16 cellular contexts compared by ENCODE assay signal in genomic region chr17:3603119-3603869, GRCh38. TPM values are rescaled to one million over a fixed set of nuclear protein-coding genes. Genes with fewer than 3 reads are reported as not detected.
DNase-seq lines count a peak whose midpoint lies in the region; ATAC-seq, FAIRE-seq and TF ChIP-seq lines count a peak whose summit lies in the region.
"Had no signal": no experiment of that assay in that cellular context is flagged by ENCODE, and none has a peak within 500 bp of the region (broad histone marks: within the 10 kb centered on the region; RNA-seq: fewer than 3 reads in every experiment).

No MANE protein-coding gene starts in this region.

- no peak overlapping the region for H3K4me3 Mint-ChIP-seq in astrocyte (ENCODE audit: unreplicated experiment)
- H3K4me3 Mint-ChIP-seq: activated CD4-positive, alpha-beta T cell treated with anti-CD3 and anti-CD28 coated beads, Interleukin-2, amount 10 ng/mL, durations not matched to agents 24 days and 14 days; activated T-cell treated with anti-CD3 and anti-CD28 coated beads, Interleukin-2, amount 50 U/mL, for 4 hours; naive B cell had no signal

- H2AFZ ChIP-seq in ACC112 (ENCODE audit: low read length, unreplicated experiment): no peak overlapping the region
- H2AFZ ChIP-seq in GM23248: no peak overlapping the region
- H2AFZ ChIP-seq in astrocyte (ENCODE audit: low read depth, low read length): no peak overlapping the region

- H3K4me1 Mint-ChIP-seq in astrocyte (ENCODE audit: low read depth, unreplicated experiment): no peaks in the 10 kb centered on the region
- H3K4me1 Mint-ChIP-seq: activated CD4-positive, alpha-beta T cell treated with anti-CD3 and anti-CD28 coated beads, Interleukin-2, amount 10 ng/mL, durations not matched to agents 24 days and 14 days; naive B cell had no signal

- peaks cover 8% of the 10 kb centered on the region; the same call in 1 of the 2 replicates for H3F3A ChIP-seq in GM23248 (ENCODE audit: insufficient read depth)

- H3K27me3 ChIP-seq in ACC112 (ENCODE audit: insufficient read depth, low read length): no peaks in the 10 kb centered on the region
- no peaks in the 10 kb centered on the region for H3K27me3 ChIP-seq in GM23248 (replicated peaks; ENCODE audit: insufficient read depth)
- no peaks in the 10 kb centered on the region for H3K27me3 ChIP-seq in astrocyte (ENCODE audit: insufficient read depth, low read length)
- H3K27me3 ChIP-seq: BLaER1 treated with 17β-estradiol and CSF1 and Interleukin-3, amounts not matched to agents 10 nM and 100 nM; heart left ventricle; left lung; tibial artery had no signal

- peaks cover 18% of the 10 kb centered on the region for H3K36me3 Mint-ChIP-seq in astrocyte (ENCODE audit: low read depth, unreplicated experiment)
- H3K36me3 Mint-ChIP-seq: naive B cell had no signal

- H3K27ac ChIP-seq in ACC112 (ENCODE audit: low read depth, low read length) (peak overlapping the region; percentile 18; the same call in 1 of the 2 replicates), GM23248 (no peak overlapping the region), astrocyte (ENCODE audit: low read depth, low read length) (no peak overlapping the region)
- H3K27ac ChIP-seq: BLaER1 treated with 17β-estradiol and CSF1 and Interleukin-3, amounts not matched to agents 10 nM and 100 nM; heart left ventricle; left lung; tibial artery had no signal

- no peak for TF ChIP-seq CTCF in astrocyte (IDR thresholded peaks at IDR 0.05; ENCODE audit: insufficient read depth, low read depth, low read length)

- H3K9me3 ChIP-seq in GM23248 (ENCODE audit: low read depth): no peaks in the 10 kb centered on the region
- no peaks in the 10 kb centered on the region for H3K9me3 ChIP-seq in astrocyte (ENCODE audit: insufficient read depth, low read depth, low read length)
- H3K9me3 ChIP-seq: BLaER1 treated with 17β-estradiol and CSF1 and Interleukin-3, amounts not matched to agents 10 nM and 100 nM; heart left ventricle; left lung; tibial artery had no signal

- ATAC-seq in HG03442 (IDR thresholded peaks at IDR 0.05; ENCODE audit: unreplicated experiment): no peak
- ATAC-seq: activated T-cell treated with anti-CD3 and anti-CD28 coated beads, Interleukin-2, amount 50 U/mL, for 4 hours had no signal

- no peak overlapping the region for H3K9ac ChIP-seq in GM23248
- H3K9ac ChIP-seq in astrocyte (ENCODE audit: low read length): no peak overlapping the region
- H3K9ac ChIP-seq: BLaER1 treated with 17β-estradiol and CSF1 and Interleukin-3, amounts not matched to agents 10 nM and 100 nM had no signal

- H3K4me2 ChIP-seq in GM23248 (ENCODE audit: unreplicated experiment) (no peak overlapping the region), astrocyte (ENCODE audit: low read length) (no peak overlapping the region)
- H3K4me2 ChIP-seq: BLaER1 treated with 17β-estradiol and CSF1 and Interleukin-3, amounts not matched to agents 10 nM and 100 nM had no signal

- H3K79me2 ChIP-seq in ACC112 (ENCODE audit: control insufficient read depth, insufficient read depth, low read length, unreplicated experiment): no peaks in the 10 kb centered on the region
- no peaks in the 10 kb centered on the region for H3K79me2 ChIP-seq in GM23248 (ENCODE audit: insufficient read depth)
- H3K79me2 ChIP-seq in astrocyte (ENCODE audit: insufficient read depth, low read length): no peaks in the 10 kb centered on the region

- FAIRE-seq in astrocyte (lab: Jason Lieb, UNC): no peak

- H3K27ac Mint-ChIP-seq in astrocyte (ENCODE audit: unreplicated experiment): no peak overlapping the region
- H3K27ac Mint-ChIP-seq: activated CD4-positive, alpha-beta T cell treated with anti-CD3 and anti-CD28 coated beads, Interleukin-2, amount 10 ng/mL, durations not matched to agents 24 days and 14 days had no signal

- DNase-seq in GM23248 (peak; percentile 92), astrocyte (ENCODE audit: low read depth) (peak; percentile 63), foreskin melanocyte (peak; percentile 13), occipital lobe (lab: John Stamatoyannopoulos, UW) (no peak), NCI-H1930 (lab: John Stamatoyannopoulos, UW) (no peak)
- DNase-seq in activated effector memory CD4-positive, alpha-beta T cell treated with Interleukin-2 at 50 U/mL for 16 hours: no peak
- DNase-seq: activated T-cell treated with anti-CD3 and anti-CD28 coated beads, Interleukin-2, amount 50 U/mL, for 4 hours; heart left ventricle; left lung; retina; tibial artery had no signal

- H3K4me3 ChIP-seq in ACC112 (ENCODE audit: low read depth, low read length): no peak overlapping the region
- H3K4me3 ChIP-seq in GM23248: no peak overlapping the region
- H3K4me3 ChIP-seq in astrocyte (ENCODE audit: insufficient read depth, low read depth, low read length): no peak overlapping the region
- H3K4me3 ChIP-seq: BLaER1 treated with 17β-estradiol and CSF1 and Interleukin-3, amounts not matched to agents 10 nM and 100 nM; heart left ventricle; left lung; tibial artery had no signal

- H4K20me1 ChIP-seq in GM23248 (ENCODE audit: insufficient read depth): no peaks in the 10 kb centered on the region
- peaks cover 8% of the 10 kb centered on the region for H4K20me1 ChIP-seq in astrocyte (ENCODE audit: insufficient read depth, low read length)

- no peaks in the 10 kb centered on the region for H3K9me3 Mint-ChIP-seq in astrocyte (ENCODE audit: unreplicated experiment)
- H3K9me3 Mint-ChIP-seq: activated CD4-positive, alpha-beta T cell treated with anti-CD3 and anti-CD28 coated beads, Interleukin-2, amount 10 ng/mL, durations not matched to agents 24 days and 14 days; activated T-cell treated with anti-CD3 and anti-CD28 coated beads, Interleukin-2, amount 50 U/mL, for 4 hours; naive B cell had no signal

- H3K27me3 Mint-ChIP-seq in astrocyte (ENCODE audit: low read depth, unreplicated experiment): no peaks in the 10 kb centered on the region
- H3K27me3 Mint-ChIP-seq: activated CD4-positive, alpha-beta T cell treated with anti-CD3 and anti-CD28 coated beads, Interleukin-2, amount 10 ng/mL, durations not matched to agents 24 days and 14 days; naive B cell had no signal

- H3K36me3 ChIP-seq in ACC112 (ENCODE audit: insufficient read depth, low read length) (no peaks in the 10 kb centered on the region), GM23248 (ENCODE audit: low read depth) (no peaks in the 10 kb centered on the region), astrocyte (ENCODE audit: insufficient read depth, low read length) (no peaks in the 10 kb centered on the region)

- in situ Hi-C loops in GM23248 (cut with MboI): no loop called here

- peaks cover 9% of the 10 kb centered on the region for H3K4me1 ChIP-seq in ACC112 (ENCODE audit: control insufficient read depth, insufficient read depth, low read length, unreplicated experiment)
- no peaks in the 10 kb centered on the region for H3K4me1 ChIP-seq in GM23248 (ENCODE audit: insufficient read depth)
- H3K4me1 ChIP-seq in astrocyte (ENCODE audit: insufficient read depth, low read length): peaks cover 8% of the 10 kb centered on the region
- H3K4me1 ChIP-seq: BLaER1 treated with 17β-estradiol and CSF1 and Interleukin-3, amounts not matched to agents 10 nM and 100 nM; heart left ventricle; left lung; tibial artery had no signal

- WGBS in GM23248 (ENCODE audit: low coverage in 1 of 2, low lambda C conversion rate in 2 of 2, missing lambda C conversion rate in 2 of 2), 2 experiments: 74 to 75% methylated on average over 17 of the region's 17 CpGs

- no peaks in the 10 kb centered on the region for H3K9me2 ChIP-seq in GM23248 (ENCODE audit: insufficient read depth)

RNA-seq across cellular contexts. Expression of gene TRPV1, which starts 5.9 kb away (rescaled TPM):
- 0.86 and 1.5 TPM in 2 replicates for total RNA-seq in GM23248 (2014; rRNA removed; shearing (Covaris generic))
- 0.78 and 0.89 TPM in 2 replicates for polyA plus RNA-seq in GM23248 (2016; fragmentation: Nextera tagmentation; extraction: Ambion mirVana)
- 4.3 and 5.2 TPM in 2 replicates for total RNA-seq in astrocyte
- total RNA-seq in occipital lobe: 3.3 TPM

RNA-seq across cellular contexts. Expression of gene SHPK, which starts 32.8 kb away (rescaled TPM):
- 5.8 and 7.0 TPM in 2 replicates for total RNA-seq in GM23248 (2014; rRNA removed; shearing (Covaris generic))
- 3.1 and 4.2 TPM in 2 replicates for polyA plus RNA-seq in GM23248 (2016; fragmentation: Nextera tagmentation; extraction: Ambion mirVana)
- total RNA-seq in astrocyte (6.8 and 7.8 TPM in 2 replicates), occipital lobe (10.0 TPM)

RNA-seq across cellular contexts. Expression of gene CTNS, which starts 33.3 kb away (rescaled TPM):
- total RNA-seq in GM23248 (2014; rRNA removed; shearing (Covaris generic)): 7.5 and 16.6 TPM in 2 replicates
- 7.2 and 7.8 TPM in 2 replicates for polyA plus RNA-seq in GM23248 (2016; fragmentation: Nextera tagmentation; extraction: Ambion mirVana)
- total RNA-seq in astrocyte (5.8 and 6.5 TPM in 2 replicates), occipital lobe (7.0 TPM)

RNA-seq across cellular contexts. Expression of gene TRPV3, which starts 45.7 kb away (rescaled TPM):
- total RNA-seq in GM23248 (2014; rRNA removed; shearing (Covaris generic)): 0.89 and 1.1 TPM in 2 replicates
- polyA plus RNA-seq in GM23248 (2016; fragmentation: Nextera tagmentation; extraction: Ambion mirVana): 0.35 and 0.41 TPM in 2 replicates
- total RNA-seq in astrocyte: 0.16 and 0.22 TPM in 2 replicates
- 0.47 TPM for total RNA-seq in occipital lobe

Comparison
In these comparisons a context has a peak if more than half of its experiments do, and no peak if none do; other contexts are left out.
1. DNase-seq: peak in GM23248 (single experiment), astrocyte (single experiment) and foreskin melanocyte (single experiment); none in activated effector memory CD4-positive, alpha-beta T cell treated with Interleukin-2 at 50 U/mL for 16 hours (single experiment), occipital lobe (single experiment) and NCI-H1930 (0 of 2).